In the genomic region with DNA sequence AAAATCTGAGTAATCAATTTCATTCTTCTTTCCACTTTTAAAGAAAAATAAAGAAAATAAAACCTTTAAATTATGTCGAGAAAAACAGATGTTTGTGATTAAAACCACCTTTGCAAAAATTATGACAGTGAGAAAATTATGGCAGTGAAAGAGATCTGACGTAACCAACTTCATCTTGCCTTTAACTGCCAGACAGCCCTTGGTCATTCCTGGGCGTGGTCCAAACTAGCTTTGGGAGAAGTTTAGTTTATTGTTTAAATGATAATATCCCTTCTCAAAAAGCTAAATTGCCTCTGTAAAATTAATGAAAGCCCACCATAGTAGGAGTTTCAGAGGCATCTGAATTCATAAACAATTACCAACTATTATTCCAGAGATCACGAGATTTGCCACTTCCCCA, we compare ENCODE assay signal across 35 cellular contexts.
DNase-seq lines count a peak whose midpoint lies in the region; ATAC-seq and TF ChIP-seq lines count a peak whose summit lies in the region.
"Had no signal": no experiment of that assay in that cellular context is flagged by ENCODE, and none has a peak within 500 bp of the region (broad histone marks: within the 10 kb centered on the region; RNA-seq: fewer than 3 reads in every experiment).

No MANE protein-coding gene starts in this region.

- intact Hi-C loops in breast epithelium (cut with DNase I; ENCODE audit: low total_unique reads): no loop called here

- H3K4me3 Mint-ChIP-seq in stimulated activated naive CD8-positive, alpha-beta T cell treated with anti-CD3 and anti-CD28 coated beads, Interleukin-15, Interleukin-2, amounts not matched to agents 100 ng/mL and 50 ng/mL, for 24 hours: no peak overlapping the region
- H3K4me3 Mint-ChIP-seq: activated T-helper 1 cell treated with anti-CD3 and anti-CD28 coated beads, Interleukin-12 subunit alpha, Interleukin-12 subunit beta, Interleukin-2, Interleukin-4 antibody, amounts not matched to agents 30 ng/mL and 10 ng/mL and 1 ng/mL, durations not matched to agents 14 hours and 24 hours and 36 hours; CD4-positive, CD25-positive, alpha-beta regulatory T cell; HFFc6; neural crest cell; stimulated activated naive B cell treated with anti-CD40 and anti-IgM and Interleukin-4, amounts not matched to agents 10 μg/mL and 1 μg/mL and 100 μg/mL, for 72 hours had no signal

- TF ChIP-seq CTCF in breast epithelium (IDR thresholded peaks at IDR 0.05): no peak

- ATAC-seq in stimulated activated naive CD8-positive, alpha-beta T cell treated with anti-CD3 and anti-CD28 coated beads, Interleukin-15, Interleukin-2, amounts not matched to agents 100 U/mL and 50 U/mL, for 24 hours: no peak
- no peak for ATAC-seq in HG02642 (IDR thresholded peaks at IDR 0.05; ENCODE audit: poor library complexity, unreplicated experiment)
- ATAC-seq: K562; left lobe of liver; pancreas; SK-N-SH treated with all-trans-retinoic acid at 6 μM for 48 hours; stimulated activated naive B cell treated with anti-CD40 and anti-IgM and Interleukin-4, amounts not matched to agents 10 μg/mL and 1 μg/mL and 100 μg/mL, for 72 hours; upper lobe of right lung had no signal

- H3K9me3 ChIP-seq in breast epithelium: peaks cover 5 to 12% of the 10 kb centered on the region in 2 donors
- H3K9me3 ChIP-seq: pancreas had no signal

- no peak for TF ChIP-seq POLR2A in breast epithelium (IDR thresholded peaks at IDR 0.05)

- no peaks in the 10 kb centered on the region for H3K4me1 ChIP-seq in breast epithelium
- H3K4me1 ChIP-seq: pancreas, upper lobe of right lung had no signal

- peaks cover 43% of the 10 kb centered on the region for H3K4me1 Mint-ChIP-seq in stimulated activated naive CD8-positive, alpha-beta T cell treated with anti-CD3 and anti-CD28 coated beads, Interleukin-15, Interleukin-2, amounts not matched to agents 100 ng/mL and 50 ng/mL, for 24 hours (ENCODE audit: low read depth)
- H3K4me1 Mint-ChIP-seq: neural crest cell had no signal

- no peaks in the 10 kb centered on the region for H3K27me3 ChIP-seq in breast epithelium
- H3K27me3 ChIP-seq: pancreas, upper lobe of right lung had no signal

- H3K36me3 Mint-ChIP-seq in stimulated activated naive CD8-positive, alpha-beta T cell treated with anti-CD3 and anti-CD28 coated beads, Interleukin-15, Interleukin-2, amounts not matched to agents 100 ng/mL and 50 ng/mL, for 24 hours (ENCODE audit: low read depth): peaks cover 40% of the 10 kb centered on the region
- H3K36me3 Mint-ChIP-seq: CD4-positive, CD25-positive, alpha-beta regulatory T cell had no signal

- peaks cover 33% of the 10 kb centered on the region for H3K9me3 Mint-ChIP-seq in stimulated activated naive CD8-positive, alpha-beta T cell treated with anti-CD3 and anti-CD28 coated beads, Interleukin-15, Interleukin-2, amounts not matched to agents 100 ng/mL and 50 ng/mL, for 24 hours

- peak overlapping the region; percentile 85 for H3K27ac Mint-ChIP-seq in stimulated activated naive CD8-positive, alpha-beta T cell treated with anti-CD3 and anti-CD28 coated beads, Interleukin-15, Interleukin-2, amounts not matched to agents 100 ng/mL and 50 ng/mL, for 24 hours
- H3K27ac Mint-ChIP-seq: CD4-positive, CD25-positive, alpha-beta regulatory T cell; stimulated activated naive B cell treated with anti-CD40 and anti-IgM and Interleukin-4, amounts not matched to agents 10 μg/mL and 1 μg/mL and 100 μg/mL, for 72 hours had no signal

- no peaks in the 10 kb centered on the region for H3K27me3 Mint-ChIP-seq in stimulated activated naive CD8-positive, alpha-beta T cell treated with anti-CD3 and anti-CD28 coated beads, Interleukin-15, Interleukin-2, amounts not matched to agents 100 ng/mL and 50 ng/mL, for 24 hours
- H3K27me3 Mint-ChIP-seq: CD4-positive, CD25-positive, alpha-beta regulatory T cell had no signal

- H3K36me3 ChIP-seq in breast epithelium: no peaks in the 10 kb centered on the region
- H3K36me3 ChIP-seq: pancreas, upper lobe of right lung had no signal

- H3K27ac ChIP-seq in breast epithelium: no peak overlapping the region
- H3K27ac ChIP-seq: pancreas, PC-9, upper lobe of right lung had no signal

- DNase-seq in NOMO-1 treated with DMSO at 0.1 percent for 48 hours (lab: John Stamatoyannopoulos, UW; ENCODE audit: unreplicated experiment) (peak; percentile 23), NOMO-1 treated with dmso at 0.1 percent for 144 hours (lab: John Stamatoyannopoulos, UW; ENCODE audit: unreplicated experiment) (no peak), fibroblast of gingiva (ENCODE audit: low read depth) (peak; percentile 14), breast epithelium (ENCODE audit: low spot score in 2 of 2) (no peak), globus pallidus (ENCODE audit: low spot score) (no peak)
- DNase-seq in stimulated activated naive CD8-positive, alpha-beta T cell treated with anti-CD3 and anti-CD28 coated beads, Interleukin-15, Interleukin-2, amounts not matched to agents 100 U/mL and 50 U/mL, for 24 hours: no peak
- DNase-seq: 8988T; activated CD4-positive, CD25-positive, alpha-beta regulatory T cell treated with anti-CD3 and anti-CD28 coated beads, Interleukin-2, amount 50 U/mL, for 72 hours; activated naive CD4-positive, alpha-beta T cell treated with anti-CD3 and anti-CD28 coated beads, Interleukin-2, amount 50 U/mL, for 16 hours; AML-193; amygdala; Calu3; CD4-positive, CD25-positive, alpha-beta regulatory T cell; DMS79; effector CD4-positive, alpha-beta T cell; head of caudate nucleus; HFFc6; NCI-H1436; NCI-H2081; NCI-H524 treated with DMSO at 0.1 percent for 48 hours; NK-92 treated with Interleukin-12 subunit alpha and Interleukin-12 subunit beta, amount 100 ng/mL, for 24 hours; pancreas; PC-9; retina; Right ventricle myocardium superior; stimulated activated naive B cell treated with anti-CD40 and anti-IgM and Interleukin-4, amounts not matched to agents 10 μg/mL and 1 μg/mL and 100 μg/mL, for 72 hours; T-helper 2 cell; upper lobe of right lung had no signal

- no peak overlapping the region for H3K4me3 ChIP-seq in breast epithelium
- H3K4me3 ChIP-seq: K562, pancreas, PC-9, upper lobe of right lung had no signal

Comparison
In these comparisons a context has a peak if more than half of its experiments do, and no peak if none do; other contexts are left out.
1. DNase-seq: peak in NOMO-1 treated with DMSO at 0.1 percent for 48 hours (single experiment) and fibroblast of gingiva (single experiment); none in NOMO-1 treated with dmso at 0.1 percent for 144 hours (single experiment), stimulated activated naive CD8-positive, alpha-beta T cell treated with anti-CD3 and anti-CD28 coated beads, Interleukin-15, Interleukin-2, amounts not matched to agents 100 U/mL and 50 U/mL, for 24 hours (single experiment), breast epithelium (0 of 2) and globus pallidus (single experiment).